8 cellular contexts compared by ENCODE assay signal in the genomic region with DNA sequence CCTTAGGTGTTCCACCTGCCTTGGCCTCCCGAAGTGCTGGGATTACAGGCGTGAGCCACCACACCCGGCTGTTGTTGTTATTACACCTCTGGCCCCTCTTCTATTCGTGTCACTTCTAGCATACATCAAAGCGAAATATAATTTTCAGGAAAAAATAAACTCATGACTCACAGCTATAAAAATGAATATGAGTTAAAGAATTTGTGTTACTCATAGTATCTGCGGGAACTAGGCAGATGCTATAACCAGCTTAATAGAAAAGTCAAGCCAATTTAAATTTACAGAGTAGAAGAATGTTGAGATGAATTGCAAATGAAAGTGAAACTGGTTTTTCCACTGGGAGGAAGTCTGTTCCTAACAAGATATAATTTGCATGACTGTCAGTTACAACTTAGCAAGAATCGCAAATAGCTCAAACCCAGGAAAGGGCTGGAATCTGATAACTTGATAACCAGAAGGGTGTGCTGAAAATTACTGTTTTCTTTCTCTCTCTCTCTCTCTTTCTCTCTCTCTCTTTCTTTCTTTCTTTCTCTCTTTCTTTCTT. TPM values are rescaled to one million over a fixed set of nuclear protein-coding genes. Genes with fewer than 3 reads are reported as not detected.
DNase-seq lines count a peak whose midpoint lies in the region; ATAC-seq and TF ChIP-seq lines count a peak whose summit lies in the region.

No MANE protein-coding gene starts in this region.

- H3K36me3 Mint-ChIP-seq in CD8-positive, alpha-beta T cell, result peaks cover 7% of the 10 kb centered on the region
- no peaks in the 10 kb centered on the region for H3K36me3 Mint-ChIP-seq in activated T-helper 2 cell treated with anti-CD3 and anti-CD28 coated beads, Interferon-gamma antibody, Interleukin-2, Interleukin-4, amounts not matched to agents 10 μg/mL and 5 μg/mL and 100 μg/mL, durations not matched to agents 14 hours and 24 hours and 36 hours (ENCODE audit: low read depth)

- DNase-seq in CD8-positive, alpha-beta T cell, result no peak
- DNase-seq in Jurkat, Clone E6-1 (ENCODE audit: low read depth, low spot score), result peak; percentile 61
- no peak for DNase-seq in activated T-helper 2 cell treated with anti-CD3 and anti-CD28 coated beads, Interferon-gamma antibody, Interleukin-2, Interleukin-4, amounts not matched to agents 10 μg/mL and 5 μg/mL and 100 μg/mL, durations not matched to agents 14 hours and 24 hours and 36 hours (ENCODE audit: low spot score)
- DNase-seq in lower lobe of right lung (no peak), NCI-H446 treated with DMSO at 0.1 percent for 48 hours (lab: John Stamatoyannopoulos, UW) (no peak), cortex of kidney (lab: John Stamatoyannopoulos, UW) (no peak), NCI-H2171 treated with DMSO at 0.1 percent for 48 hours (lab: John Stamatoyannopoulos, UW) (no peak)

- H3K36me3 ChIP-seq in CD8-positive, alpha-beta T cell (ENCODE audit: insufficient read depth, low read length), result no peaks in the 10 kb centered on the region
- no peaks in the 10 kb centered on the region for H3K36me3 ChIP-seq in lower lobe of right lung

- peak overlapping the region; percentile 34 for H3K4me3 ChIP-seq in CD8-positive, alpha-beta T cell (ENCODE audit: low read depth, low read length)
- H3K4me3 ChIP-seq in Jurkat, Clone E6-1 (ENCODE audit: low read length), result no peak overlapping the region
- peak overlapping the region; percentile 37 for H3K4me3 ChIP-seq in lower lobe of right lung

- peak overlapping the region; percentile 88 for H3K4me3 Mint-ChIP-seq in CD8-positive, alpha-beta T cell
- H3K4me3 Mint-ChIP-seq in activated T-helper 2 cell treated with anti-CD3 and anti-CD28 coated beads, Interferon-gamma antibody, Interleukin-2, Interleukin-4, amounts not matched to agents 10 μg/mL and 5 μg/mL and 100 μg/mL, durations not matched to agents 14 hours and 24 hours and 36 hours (ENCODE audit: low read depth), result peak overlapping the region; percentile 60

- no peaks in the 10 kb centered on the region for H3K27me3 ChIP-seq in CD8-positive, alpha-beta T cell (ENCODE audit: insufficient read depth, low read length)
- H3K27me3 ChIP-seq in lower lobe of right lung (ENCODE audit: low read depth), result no peaks in the 10 kb centered on the region

- H3K9me3 Mint-ChIP-seq in CD8-positive, alpha-beta T cell, result peaks cover 14% of the 10 kb centered on the region
- H3K9me3 Mint-ChIP-seq in activated T-helper 2 cell treated with anti-CD3 and anti-CD28 coated beads, Interferon-gamma antibody, Interleukin-2, Interleukin-4, amounts not matched to agents 10 μg/mL and 5 μg/mL and 100 μg/mL, durations not matched to agents 14 hours and 24 hours and 36 hours, result no peaks in the 10 kb centered on the region

- no peaks in the 10 kb centered on the region for H3K4me1 ChIP-seq in CD8-positive, alpha-beta T cell (ENCODE audit: insufficient read depth, low read length)
- H3K4me1 ChIP-seq in lower lobe of right lung, result peaks cover 3% of the 10 kb centered on the region

- no peaks in the 10 kb centered on the region for H3K27me3 Mint-ChIP-seq in CD8-positive, alpha-beta T cell (ENCODE audit: low read depth)
- H3K27me3 Mint-ChIP-seq in activated T-helper 2 cell treated with anti-CD3 and anti-CD28 coated beads, Interferon-gamma antibody, Interleukin-2, Interleukin-4, amounts not matched to agents 10 μg/mL and 5 μg/mL and 100 μg/mL, durations not matched to agents 14 hours and 24 hours and 36 hours (ENCODE audit: low read depth), result peaks cover 4% of the 10 kb centered on the region

- no peaks in the 10 kb centered on the region for H3K9me3 ChIP-seq in CD8-positive, alpha-beta T cell (ENCODE audit: low read length)
- H3K9me3 ChIP-seq in lower lobe of right lung, result no peaks in the 10 kb centered on the region

- POLR2A ChIA-PET in CD8-positive, alpha-beta T cell (lab: Charles Lee), result no interaction called here

- TF ChIP-seq CTCF in CD8-positive, alpha-beta T cell (IDR thresholded peaks at IDR 0.05), result no peak
- no peak for TF ChIP-seq CTCF in lower lobe of right lung (IDR thresholded peaks at IDR 0.05)

- H3K27ac ChIP-seq in CD8-positive, alpha-beta T cell (ENCODE audit: low read depth, low read length), result no peak overlapping the region
- peak overlapping the region; percentile 15 for H3K27ac ChIP-seq in lower lobe of right lung

- ATAC-seq in CD8-positive, alpha-beta T cell, result peak; percentile 38
- ATAC-seq in lower lobe of right lung, result peak in 1 of 2 donors; percentile 41
- no peak for ATAC-seq in GM18498 (IDR thresholded peaks at IDR 0.05; ENCODE audit: unreplicated experiment)

- H3K27ac Mint-ChIP-seq in CD8-positive, alpha-beta T cell, result peak overlapping the region; percentile 86
- peak overlapping the region; percentile 68 for H3K27ac Mint-ChIP-seq in activated T-helper 2 cell treated with anti-CD3 and anti-CD28 coated beads, Interferon-gamma antibody, Interleukin-2, Interleukin-4, amounts not matched to agents 10 μg/mL and 5 μg/mL and 100 μg/mL, durations not matched to agents 14 hours and 24 hours and 36 hours

- CTCF ChIA-PET in CD8-positive, alpha-beta T cell (lab: Charles Lee), result no interaction called here

- H3K4me1 Mint-ChIP-seq in CD8-positive, alpha-beta T cell (ENCODE audit: low read depth), result peaks cover 17% of the 10 kb centered on the region
- H3K4me1 Mint-ChIP-seq in activated T-helper 2 cell treated with anti-CD3 and anti-CD28 coated beads, Interferon-gamma antibody, Interleukin-2, Interleukin-4, amounts not matched to agents 10 μg/mL and 5 μg/mL and 100 μg/mL, durations not matched to agents 14 hours and 24 hours and 36 hours (ENCODE audit: low read depth), result peaks cover 9% of the 10 kb centered on the region

- intact Hi-C loops in CD8-positive, alpha-beta T cell (cut with DNase I, micrococcal nuclease), result no loop called here
- intact Hi-C loops in activated T-helper 2 cell treated with anti-CD3 and anti-CD28 coated beads, Interferon-gamma antibody, Interleukin-2, Interleukin-4, amounts not matched to agents 10 μg/mL and 5 μg/mL and 100 μg/mL, durations not matched to agents 14 hours and 24 hours and 36 hours (cut with micrococcal nuclease), result no loop called here
- intact Hi-C loops in lower lobe of right lung (cut with DNase I), result no loop called here

RNA-seq across cellular contexts. Expression of gene OR2W3, which starts 11.2 kb away (rescaled TPM):
- not detected for total RNA-seq in CD8-positive, alpha-beta T cell
- not detected for polyA plus RNA-seq in Jurkat, Clone E6-1 (2012; ENCODE audit: insufficient read depth, insufficient read length)
- total RNA-seq in activated T-helper 2 cell treated with anti-CD3 and anti-CD28 coated beads, Interferon-gamma antibody, Interleukin-2, Interleukin-4, amounts not matched to agents 10 μg/mL and 5 μg/mL and 100 μg/mL, durations not matched to agents 14 hours and 24 hours and 36 hours, result not detected in 2 replicates
- 1.2 TPM for total RNA-seq in lower lobe of right lung

RNA-seq across cellular contexts. Expression of gene OR2T8, which starts 13.5 kb away (rescaled TPM):
- total RNA-seq in CD8-positive, alpha-beta T cell, result not detected
- polyA plus RNA-seq in Jurkat, Clone E6-1 (2012; ENCODE audit: insufficient read depth, insufficient read length), result not detected
- not detected in 2 replicates for total RNA-seq in activated T-helper 2 cell treated with anti-CD3 and anti-CD28 coated beads, Interferon-gamma antibody, Interleukin-2, Interleukin-4, amounts not matched to agents 10 μg/mL and 5 μg/mL and 100 μg/mL, durations not matched to agents 14 hours and 24 hours and 36 hours
- not detected for total RNA-seq in lower lobe of right lung

RNA-seq across cellular contexts. Expression of gene OR2AJ1, which starts 18.1 kb away (rescaled TPM):
- total RNA-seq in CD8-positive, alpha-beta T cell, result not detected
- polyA plus RNA-seq in Jurkat, Clone E6-1 (2012; ENCODE audit: insufficient read depth, insufficient read length), result not detected
- total RNA-seq in activated T-helper 2 cell treated with anti-CD3 and anti-CD28 coated beads, Interferon-gamma antibody, Interleukin-2, Interleukin-4, amounts not matched to agents 10 μg/mL and 5 μg/mL and 100 μg/mL, durations not matched to agents 14 hours and 24 hours and 36 hours, result not detected in 2 replicates
- not detected for total RNA-seq in lower lobe of right lung

RNA-seq across cellular contexts. Expression of gene OR2L8, which starts 42.1 kb away (rescaled TPM):
- total RNA-seq in CD8-positive, alpha-beta T cell, result under 1 TPM; 0.35 to 0.36 TPM
- not detected for polyA plus RNA-seq in Jurkat, Clone E6-1 (2012; ENCODE audit: insufficient read depth, insufficient read length)
- 0.21 TPM in 2 replicates for total RNA-seq in activated T-helper 2 cell treated with anti-CD3 and anti-CD28 coated beads, Interferon-gamma antibody, Interleukin-2, Interleukin-4, amounts not matched to agents 10 μg/mL and 5 μg/mL and 100 μg/mL, durations not matched to agents 14 hours and 24 hours and 36 hours
- total RNA-seq in lower lobe of right lung, result not detected

RNA-seq across cellular contexts. Expression of gene TRIM58, which starts 49.6 kb away (rescaled TPM):
- not detected for total RNA-seq in CD8-positive, alpha-beta T cell
- not detected for polyA plus RNA-seq in Jurkat, Clone E6-1 (2012; ENCODE audit: insufficient read depth, insufficient read length)
- 0.30 and 0.48 TPM in 2 replicates for total RNA-seq in activated T-helper 2 cell treated with anti-CD3 and anti-CD28 coated beads, Interferon-gamma antibody, Interleukin-2, Interleukin-4, amounts not matched to agents 10 μg/mL and 5 μg/mL and 100 μg/mL, durations not matched to agents 14 hours and 24 hours and 36 hours
- total RNA-seq in lower lobe of right lung, result 4.0 TPM
